Comparison of ENCODE assay signal across 9 cellular contexts in the genomic region with DNA sequence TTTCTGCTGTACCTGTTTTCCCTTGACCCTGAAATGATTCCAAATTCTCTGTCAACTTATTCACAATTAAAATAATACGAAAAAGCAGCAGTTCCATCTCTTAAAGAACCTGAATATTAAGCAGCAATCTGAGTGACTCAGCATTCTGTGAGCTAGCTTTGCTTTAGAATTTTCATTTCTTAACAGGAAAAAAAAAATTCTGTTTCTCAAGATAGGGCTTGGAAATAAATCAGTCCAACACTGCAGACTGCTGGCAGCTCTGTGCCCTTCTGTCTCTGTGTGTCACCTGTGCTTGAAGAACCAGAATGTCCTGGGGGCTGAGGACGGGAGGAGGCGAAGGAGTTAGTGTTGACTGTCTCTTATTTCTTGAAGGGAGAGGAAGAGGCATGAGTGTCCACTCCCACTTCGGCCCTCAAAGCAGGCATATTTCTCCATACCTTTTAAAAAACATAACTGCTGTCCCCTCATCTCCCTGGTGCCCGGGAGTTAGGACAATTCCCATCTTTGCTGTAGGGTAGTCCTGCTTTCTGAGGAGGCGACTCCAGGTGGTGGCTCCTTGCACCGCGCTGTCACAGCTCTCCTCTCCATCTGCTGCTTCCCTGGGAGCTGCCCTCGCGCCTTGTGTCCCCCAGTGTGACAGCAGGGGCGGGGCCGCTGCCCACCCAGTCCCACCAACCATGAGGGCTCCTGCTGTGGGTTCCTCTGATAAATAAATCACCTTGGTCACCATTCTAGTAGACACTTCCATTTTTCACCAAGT.
A peak's percentile ranks its signal among the peaks of the same experiment; 100 is the strongest.
DNase-seq lines count a peak whose midpoint lies in the region; ATAC-seq and TF ChIP-seq lines count a peak whose summit lies in the region.
"Had no signal": no experiment of that assay in that cellular context is flagged by ENCODE, and none has a peak within 500 bp of the region (broad histone marks: within the 10 kb centered on the region; RNA-seq: fewer than 3 reads in every experiment).

No MANE protein-coding gene starts in this region.

- H3K4me1 ChIP-seq in mammary epithelial cell (ENCODE audit: insufficient read depth, low read length) = peaks cover 5% of the 10 kb centered on the region

- peak; percentile 28 for DNase-seq in A172 (ENCODE audit: low spot score)
- peak; percentile 6 for DNase-seq in mammary epithelial cell
- peak; percentile 30 for DNase-seq in left kidney (ENCODE audit: low read depth, low spot score)
- no peak for DNase-seq in COLO668 (lab: John Stamatoyannopoulos, UW; ENCODE audit: unreplicated experiment)
- no peak for DNase-seq in activated CD8-positive, alpha-beta memory T cell treated with anti-CD3 and anti-CD28 coated beads for 24 hours
- DNase-seq in activated CD8-positive, alpha-beta memory T cell treated with anti-CD3 and anti-CD28 coated beads, Interleukin-2, amount 50 U/mL, for 4 hours = no peak
- DNase-seq: T-helper 2 cell had no signal

- no peak for ATAC-seq in HG03442 (IDR thresholded peaks at IDR 0.05; ENCODE audit: unreplicated experiment)

- no peaks in the 10 kb centered on the region for H3K27me3 ChIP-seq in mammary epithelial cell (ENCODE audit: insufficient read depth, low read length)

- H4K20me1 ChIP-seq in mammary epithelial cell (ENCODE audit: insufficient read depth, low read length) = no peaks in the 10 kb centered on the region

- no peak overlapping the region for H3K4me2 ChIP-seq in mammary epithelial cell (ENCODE audit: insufficient read depth, low read depth, low read length)

- dilution Hi-C loops in mammary epithelial cell (cut with HindIII; ENCODE audit: low sequenced_read_pairs) = no loop called here

- no TSS peak for BruUV-seq in mammary epithelial cell (replicated peaks; lab: Mats Ljungman, UMichigan)

- no peaks in the 10 kb centered on the region for H3K79me2 ChIP-seq in mammary epithelial cell (ENCODE audit: insufficient read depth, low read length)

- H3K27ac ChIP-seq in mammary epithelial cell (ENCODE audit: insufficient read depth, low read depth, low read length) = no peak overlapping the region

- intact Hi-C loops in mammary epithelial cell (cut with micrococcal nuclease) = loop anchor here (1.0 kb wide), 1 partner anchor 201 kb away; no protein-coding TSS in a partner anchor

- CTCF ChIA-PET in mammary epithelial cell (lab: Charles Lee; ENCODE audit: low non-redundant PET) = no interaction called here

- no peak overlapping the region for H3K4me3 ChIP-seq in mammary epithelial cell (replicated peaks in 1 of 3; ENCODE audit: insufficient read depth in 1 of 3, low read depth in 2 of 3, low read length in 3 of 3)

- H3K36me3 ChIP-seq in mammary epithelial cell (ENCODE audit: insufficient read depth, low read length) = no peaks in the 10 kb centered on the region

- H3K9ac ChIP-seq in mammary epithelial cell (ENCODE audit: insufficient read depth, low read length) = no peak overlapping the region

- in situ Hi-C loops in mammary epithelial cell (cut with MboI; ENCODE audit: low sequenced_read_pairs in 2 of 2) = no loop called here

- 74% methylated on average over 12 of the region's 12 CpGs for WGBS in mammary epithelial cell (ENCODE audit: low coverage, missing lambda C conversion rate)

- TF ChIP-seq CTCF in LNCAP (IDR thresholded peaks at IDR 0.05) = peak; percentile 25
- peak; percentile 3 to 49 for TF ChIP-seq CTCF in mammary epithelial cell (conservative IDR thresholded peaks at IDR 0.05 in 1 of 2, IDR thresholded peaks at IDR 0.05 in 1 of 2; ENCODE audit: extremely low read depth in 1 of 2, insufficient read depth in 1 of 2, low read depth in 1 of 2, low read length in 2 of 2)

- no peaks in the 10 kb centered on the region for H3K9me3 ChIP-seq in mammary epithelial cell (replicated peaks; ENCODE audit: insufficient read depth, low read length)

- H2AFZ ChIP-seq in mammary epithelial cell (ENCODE audit: low read depth, low read length) = peak overlapping the region; percentile 37

Comparison
In these comparisons a context has a peak if more than half of its experiments do, and no peak if none do; other contexts are left out.
1. DNase-seq: peak in A172 (single experiment), mammary epithelial cell (single experiment) and left kidney (single experiment); none in COLO668 (single experiment), activated CD8-positive, alpha-beta memory T cell treated with anti-CD3 and anti-CD28 coated beads for 24 hours (single experiment) and activated CD8-positive, alpha-beta memory T cell treated with anti-CD3 and anti-CD28 coated beads, Interleukin-2, amount 50 U/mL, for 4 hours (single experiment).